In the genomic region with DNA sequence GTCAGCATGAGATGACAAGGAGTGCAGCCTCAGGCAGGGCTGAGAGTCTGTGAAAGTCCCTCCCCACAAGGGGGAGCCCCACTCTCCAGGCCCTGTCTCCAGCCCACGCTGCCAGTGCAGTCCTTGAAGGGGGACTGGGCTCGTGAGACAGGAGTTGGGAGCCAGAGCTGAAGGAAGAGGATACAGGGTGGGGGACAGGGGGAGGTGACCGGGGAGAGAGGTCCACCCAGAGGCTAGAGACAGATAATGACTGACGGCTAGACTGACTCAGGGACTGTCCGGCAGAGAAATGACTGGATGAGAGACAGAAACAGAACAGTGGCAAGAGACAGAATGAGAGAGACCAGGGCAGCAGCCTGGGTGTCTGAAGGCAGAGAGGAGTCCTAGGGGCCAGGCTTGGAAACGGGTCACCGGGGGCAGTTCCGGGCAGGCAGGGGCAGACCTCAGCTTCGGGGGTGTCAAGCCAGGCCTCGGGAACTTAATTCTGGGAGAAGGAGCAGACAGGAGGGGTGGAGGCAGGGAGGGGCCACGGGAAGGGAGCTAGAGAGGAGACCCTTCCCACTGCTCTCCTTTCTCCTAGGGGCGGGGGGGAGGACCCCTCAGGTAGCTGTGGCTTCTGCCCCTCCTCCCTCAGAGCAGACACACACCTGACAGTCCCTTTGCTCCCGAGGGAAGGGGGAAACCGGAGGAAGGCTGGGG, we compare ENCODE assay signal across 1 cellular context.
A peak's percentile ranks its signal among the peaks of the same experiment; 100 is the strongest.
TF ChIP-seq lines count a peak whose summit lies in the region.

No MANE protein-coding gene starts in this region.

TF ChIP-seq in HCT116, 20 proteins besides CTCF, POLR2A, EP300 and RAD21 (continued from another document):
- TF ChIP-seq, protein P1, sequence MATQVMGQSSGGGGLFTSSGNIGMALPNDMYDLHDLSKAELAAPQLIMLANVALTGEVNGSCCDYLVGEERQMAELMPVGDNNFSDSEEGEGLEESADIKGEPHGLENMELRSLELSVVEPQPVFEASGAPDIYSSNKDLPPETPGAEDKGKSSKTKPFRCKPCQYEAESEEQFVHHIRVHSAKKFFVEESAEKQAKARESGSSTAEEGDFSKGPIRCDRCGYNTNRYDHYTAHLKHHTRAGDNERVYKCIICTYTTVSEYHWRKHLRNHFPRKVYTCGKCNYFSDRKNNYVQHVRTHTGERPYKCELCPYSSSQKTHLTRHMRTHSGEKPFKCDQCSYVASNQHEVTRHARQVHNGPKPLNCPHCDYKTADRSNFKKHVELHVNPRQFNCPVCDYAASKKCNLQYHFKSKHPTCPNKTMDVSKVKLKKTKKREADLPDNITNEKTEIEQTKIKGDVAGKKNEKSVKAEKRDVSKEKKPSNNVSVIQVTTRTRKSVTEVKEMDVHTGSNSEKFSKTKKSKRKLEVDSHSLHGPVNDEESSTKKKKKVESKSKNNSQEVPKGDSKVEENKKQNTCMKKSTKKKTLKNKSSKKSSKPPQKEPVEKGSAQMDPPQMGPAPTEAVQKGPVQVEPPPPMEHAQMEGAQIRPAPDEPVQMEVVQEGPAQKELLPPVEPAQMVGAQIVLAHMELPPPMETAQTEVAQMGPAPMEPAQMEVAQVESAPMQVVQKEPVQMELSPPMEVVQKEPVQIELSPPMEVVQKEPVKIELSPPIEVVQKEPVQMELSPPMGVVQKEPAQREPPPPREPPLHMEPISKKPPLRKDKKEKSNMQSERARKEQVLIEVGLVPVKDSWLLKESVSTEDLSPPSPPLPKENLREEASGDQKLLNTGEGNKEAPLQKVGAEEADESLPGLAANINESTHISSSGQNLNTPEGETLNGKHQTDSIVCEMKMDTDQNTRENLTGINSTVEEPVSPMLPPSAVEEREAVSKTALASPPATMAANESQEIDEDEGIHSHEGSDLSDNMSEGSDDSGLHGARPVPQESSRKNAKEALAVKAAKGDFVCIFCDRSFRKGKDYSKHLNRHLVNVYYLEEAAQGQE (IDR thresholded peaks at IDR 0.05; ENCODE audit: low read depth): no peak
- TF ChIP-seq YY1 (IDR thresholded peaks at IDR 0.05; ENCODE audit: extremely low read depth, insufficient replicate concordance, low read depth, low read length) (no peak), TCF7L2 (IDR thresholded peaks at IDR 0.05; ENCODE audit: borderline replicate concordance, extremely low read depth, insufficient read depth, insufficient read length) (no peak), MAX (IDR thresholded peaks at IDR 0.05) (peak; percentile 51; the same call in 1 of the 2 replicates), EGR1 (IDR thresholded peaks at IDR 0.05; ENCODE audit: low read depth) (peak; percentile 53; the same call in 1 of the 2 replicates), CEBPB (IDR thresholded peaks at IDR 0.05; ENCODE audit: low read depth) (no peak), SIN3A (IDR thresholded peaks at IDR 0.05; ENCODE audit: low read depth) (no peak), EZH2phosphoT487 (IDR thresholded peaks at IDR 0.05; ENCODE audit: borderline replicate concordance) (no peak), POLR2AphosphoS5 (IDR thresholded peaks at IDR 0.05; ENCODE audit: low read depth, low read length) (peak; percentile 28)
